Comparison of ENCODE assay signal across 8 cellular contexts in the genomic region with DNA sequence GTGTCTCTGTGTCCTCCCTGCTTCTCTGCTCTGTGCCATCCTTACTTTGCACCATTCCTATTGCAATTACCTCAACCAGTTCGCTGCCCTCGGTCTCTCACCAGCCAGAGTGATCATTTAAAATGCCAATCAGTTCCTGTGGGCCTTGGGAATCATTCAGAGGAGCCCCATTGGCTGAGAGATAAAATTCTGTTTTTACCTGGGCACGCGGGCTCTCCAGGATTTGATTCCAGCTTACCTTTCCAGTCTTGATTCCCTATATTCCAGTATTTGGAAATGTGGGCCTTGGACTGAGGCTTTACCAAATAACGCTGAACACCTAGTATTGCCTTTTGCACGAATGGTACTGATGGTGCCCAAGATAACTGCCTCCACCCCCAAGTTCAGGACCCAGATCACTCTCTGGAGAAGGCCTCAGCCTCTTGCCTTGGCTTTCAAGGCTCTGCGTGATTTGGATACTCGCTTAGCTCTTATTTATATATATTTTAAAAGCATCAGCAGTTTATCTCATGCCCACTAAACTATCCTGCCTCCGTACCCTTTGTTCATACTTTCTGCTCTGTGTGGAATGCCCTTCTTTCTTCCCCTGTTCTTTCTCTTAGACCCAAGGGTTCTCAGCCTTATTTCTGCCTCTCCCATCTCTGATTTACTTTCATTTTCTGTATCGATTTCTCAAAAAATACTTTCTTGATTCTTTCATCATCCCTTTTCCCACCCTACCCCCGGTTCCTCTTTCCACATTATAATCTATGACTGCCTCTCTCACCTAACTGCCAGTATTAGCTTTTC.
DNase-seq lines count a peak whose midpoint lies in the region; ATAC-seq and TF ChIP-seq lines count a peak whose summit lies in the region.

No MANE protein-coding gene starts in this region.

- peaks cover 62% of the 10 kb centered on the region for H3K36me3 Mint-ChIP-seq in activated T-cell treated with anti-CD3 and anti-CD28 coated beads, Interleukin-2, amount 50 U/mL, for 24 hours (ENCODE audit: low read depth)

- ATAC-seq in RWPE2 (ENCODE audit: low read depth) (peak; percentile 47), HG03135 (IDR thresholded peaks at IDR 0.05; ENCODE audit: unreplicated experiment) (no peak), HG03175 (IDR thresholded peaks at IDR 0.05; ENCODE audit: unreplicated experiment) (no peak)

- peak overlapping the region; percentile 93 to 95 for H3K9ac ChIP-seq in mucosa of rectum (ENCODE audit: low read depth in 1 of 2, low read length in 2 of 2)

- H3K27me3 Mint-ChIP-seq in activated T-cell treated with anti-CD3 and anti-CD28 coated beads, Interleukin-2, amount 50 U/mL, for 24 hours: no peaks in the 10 kb centered on the region

- H3K4me1 Mint-ChIP-seq in activated T-cell treated with anti-CD3 and anti-CD28 coated beads, Interleukin-2, amount 50 U/mL, for 24 hours (ENCODE audit: low read depth): peaks cover 40% of the 10 kb centered on the region

- peak overlapping the region; percentile 92 for H3K4me3 Mint-ChIP-seq in activated T-cell treated with anti-CD3 and anti-CD28 coated beads, Interleukin-2, amount 50 U/mL, for 24 hours

- H3K27me3 ChIP-seq in RWPE2 (ENCODE audit: insufficient read depth, poor library complexity, severe bottlenecking) (no peaks in the 10 kb centered on the region), mucosa of rectum (ENCODE audit: control insufficient read depth in 2 of 2, insufficient read depth in 2 of 2, low read length in 2 of 2) (no peaks in the 10 kb centered on the region)

- H3K36me3 ChIP-seq in RWPE2 (ENCODE audit: low read depth): peaks cover 48% of the 10 kb centered on the region
- peaks cover 23 to 24% of the 10 kb centered on the region in 2 donors for H3K36me3 ChIP-seq in mucosa of rectum (ENCODE audit: control insufficient read depth in 2 of 2, insufficient read depth in 2 of 2, low read length in 2 of 2)

- H3K9me3 Mint-ChIP-seq in activated T-cell treated with anti-CD3 and anti-CD28 coated beads, Interleukin-2, amount 50 U/mL, for 24 hours: no peaks in the 10 kb centered on the region

- H3K4me3 ChIP-seq in RWPE2 (ENCODE audit: severe bottlenecking) (peak overlapping the region; percentile 86), coronary artery (peak overlapping the region; percentile 95), mucosa of rectum (ENCODE audit: low read length in 2 of 2) (peak overlapping the region; percentile 90 to 93)

- TF ChIP-seq CTCF in RWPE2 (IDR thresholded peaks at IDR 0.05; ENCODE audit: poor library complexity, severe bottlenecking) (no peak), coronary artery (IDR thresholded peaks at IDR 0.05) (no peak)

- DNase-seq in activated T-cell treated with anti-CD3 and anti-CD28 coated beads, Interleukin-2, amount 50 U/mL, for 24 hours: no peak
- DNase-seq in activated T-cell treated with anti-CD3 and anti-CD28 coated beads for 4 hours (no peak), RWPE2 (ENCODE audit: low spot score) (no peak), coronary artery (ENCODE audit: low spot score) (no peak), cerebellar cortex (ENCODE audit: low spot score) (no peak)

- peak overlapping the region; percentile 100 for H3K27ac Mint-ChIP-seq in activated T-cell treated with anti-CD3 and anti-CD28 coated beads, Interleukin-2, amount 50 U/mL, for 24 hours

- H3K27ac ChIP-seq in RWPE2 (ENCODE audit: poor library complexity, severe bottlenecking) (peak overlapping the region; percentile 45), coronary artery (peak overlapping the region; percentile 96 to 98), mucosa of rectum (ENCODE audit: low read depth in 2 of 2, low read length in 2 of 2) (peak overlapping the region; percentile 93 to 95)

- H3K9me3 ChIP-seq in RWPE2 (ENCODE audit: severe bottlenecking): no peaks in the 10 kb centered on the region
- H3K9me3 ChIP-seq in mucosa of rectum (ENCODE audit: control insufficient read depth in 2 of 2, low read length in 2 of 2): no peaks in the 10 kb centered on the region

- H3K4me1 ChIP-seq in RWPE2 (ENCODE audit: insufficient read depth, poor library complexity, severe bottlenecking) (peaks cover 9% of the 10 kb centered on the region), mucosa of rectum (ENCODE audit: control insufficient read depth in 2 of 2, insufficient read depth in 2 of 2, low read length in 2 of 2) (peaks cover 3 to 11% of the 10 kb centered on the region in 2 donors)

Comparison
In these comparisons a context has a peak if more than half of its experiments do, and no peak if none do; other contexts are left out.
1. H3K27ac ChIP-seq: peak in every context shown above with its lines; median percentile 97 in coronary artery; 94 in mucosa of rectum; 45 in RWPE2.